ENCODE assay signal across 24 cellular contexts in the genomic region with DNA sequence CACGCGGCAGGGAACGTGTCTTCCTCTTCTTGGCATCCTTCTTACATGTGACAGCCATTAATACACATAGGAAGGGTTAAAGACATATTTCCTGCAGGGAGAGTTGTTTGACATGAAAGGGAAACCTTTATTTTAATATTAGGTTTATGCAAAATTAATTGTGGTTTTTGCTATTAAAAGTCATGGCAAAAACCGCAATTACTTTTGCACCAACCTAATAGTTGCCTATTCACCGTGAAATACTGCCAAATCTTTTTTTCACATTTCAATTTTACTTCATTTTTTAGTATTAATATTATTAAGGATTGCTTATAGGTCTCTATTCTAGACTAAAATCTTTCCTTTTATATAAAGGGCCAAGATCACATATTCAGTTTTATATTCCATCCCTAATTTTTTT.
DNase-seq lines count a peak whose midpoint lies in the region; ATAC-seq and TF ChIP-seq lines count a peak whose summit lies in the region.
"Had no signal": no experiment of that assay in that cellular context is flagged by ENCODE, and none has a peak within 500 bp of the region (broad histone marks: within the 10 kb centered on the region; RNA-seq: fewer than 3 reads in every experiment).

No MANE protein-coding gene starts in this region.

- TF ChIP-seq POLR2A in IMR-90 (IDR thresholded peaks at IDR 0.05; ENCODE audit: low read depth, low read length) = no peak
- no peak for TF ChIP-seq POLR2A in transverse colon (IDR thresholded peaks at IDR 0.05)

- TF ChIP-seq CTCF in IMR-90 (conservative IDR thresholded peaks at IDR 0.05; ENCODE audit: low read depth, low read length) (no peak), transverse colon (IDR thresholded peaks at IDR 0.05) (no peak)

- no peak for TF ChIP-seq EP300 in transverse colon (IDR thresholded peaks at IDR 0.05; ENCODE audit: low read depth)

- H4K8ac ChIP-seq in IMR-90 (ENCODE audit: low read depth in 2 of 2, low read length in 2 of 2) = no peak overlapping the region
- H4K8ac ChIP-seq in mesendoderm (ENCODE audit: low read depth, low read length) = no peak overlapping the region

- H2BK15ac ChIP-seq in IMR-90 (ENCODE audit: low read depth, low read length) (no peak overlapping the region), mesendoderm (replicated peaks; ENCODE audit: low read depth) (no peak overlapping the region)

- H2BK5ac ChIP-seq in IMR-90 (ENCODE audit: low read depth, low read length, poor library complexity, severe bottlenecking) = no peak overlapping the region
- no peak overlapping the region for H2BK5ac ChIP-seq in mesendoderm (ENCODE audit: low read length)

- H3K27ac ChIP-seq in IMR-90 (ENCODE audit: insufficient read depth, low read length) (no peak overlapping the region), mucosa of rectum (ENCODE audit: low read depth in 2 of 2, low read length in 2 of 2) (no peak overlapping the region), transverse colon (peak overlapping the region in 3 of 4 donors; percentile 46 to 61 (median 52)), mesendoderm (ENCODE audit: low read depth, low read length) (no peak overlapping the region)
- H3K27ac ChIP-seq: BLaER1 had no signal

- H4K5ac ChIP-seq in IMR-90 (ENCODE audit: low read depth, low read length) (no peak overlapping the region), mesendoderm (ENCODE audit: low read length) (no peak overlapping the region)

- no peaks in the 10 kb centered on the region for H3K4me1 ChIP-seq in IMR-90 (ENCODE audit: control insufficient read depth, insufficient read depth, low read length)
- peaks cover 9 to 25% of the 10 kb centered on the region in 2 donors for H3K4me1 ChIP-seq in mucosa of rectum (ENCODE audit: control insufficient read depth in 2 of 2, insufficient read depth in 2 of 2, low read length in 2 of 2)
- peaks cover 4 to 41% (median 22%) of the 10 kb centered on the region in 4 donors for H3K4me1 ChIP-seq in transverse colon
- no peaks in the 10 kb centered on the region for H3K4me1 ChIP-seq in mesendoderm (ENCODE audit: control insufficient read depth, low read depth, low read length)
- H3K4me1 ChIP-seq: BE2C, BLaER1 had no signal

- ATAC-seq in IMR-90 (ENCODE audit: low read depth) = no peak
- ATAC-seq: GM12878 had no signal

- 0 out of 2 replicates have a peak, but pooled peaks cover 2% of the 10 kb centered on the region for H3K9me1 ChIP-seq in IMR-90 (ENCODE audit: insufficient read depth, low read length)

- H2AK5ac ChIP-seq in IMR-90 (ENCODE audit: low read depth, low read length) = no peak overlapping the region
- no peak overlapping the region for H2AK5ac ChIP-seq in mesendoderm (ENCODE audit: low read length)

- H3K4ac ChIP-seq in IMR-90 (ENCODE audit: low read depth, low read length) = no peak overlapping the region
- no peak overlapping the region for H3K4ac ChIP-seq in mesendoderm (ENCODE audit: low read depth, low read length)

- H3K18ac ChIP-seq in IMR-90 (ENCODE audit: low read depth, low read length) (no peak overlapping the region), mesendoderm (ENCODE audit: low read length) (no peak overlapping the region)

- no CpG with 5 or more reads among the region's 5 CpGs for WGBS in IMR-90 (ENCODE audit: extremely low coverage in 2 of 2, insufficient read length in 1 of 2), 2 experiments
- WGBS in transverse colon (ENCODE audit: low coverage in 1 of 2), 2 donors = 36 to 44% methylated on average over 3 to 5 of the region's 5 CpGs
- 100% methylated on average over 1 of the region's 5 CpGs for WGBS in mesendoderm (ENCODE audit: extremely low coverage, insufficient coverage, low lambda C conversion rate)

- BruUV-seq in IMR-90 (replicated peaks; lab: Mats Ljungman, UMichigan) = no TSS peak

- CTCF ChIA-PET in HEK293T (lab: Yijun Ruan, JAX) = no interaction called here
- CTCF ChIA-PET in IMR-90 (lab: Yijun Ruan, JAX) = interaction anchor here (1.0 kb wide), 1 partner anchor 104 kb away, joined by 3 read pairs; no protein-coding TSS in a partner anchor

- H3K4me2 ChIP-seq in IMR-90 (ENCODE audit: low read depth, low read length) (no peak overlapping the region), mesendoderm (ENCODE audit: low read length) (no peak overlapping the region)
- H3K4me2 ChIP-seq: BLaER1 had no signal

- H3K56ac ChIP-seq in IMR-90 (ENCODE audit: extremely low read depth, insufficient read depth, low read length) = no peak overlapping the region
- no peak overlapping the region for H3K56ac ChIP-seq in mesendoderm (ENCODE audit: low read length)

- H3K79me2 ChIP-seq in mesendoderm (ENCODE audit: control insufficient read depth, insufficient read depth, low read length) = no peaks in the 10 kb centered on the region

- intact Hi-C loops in IMR-90 (cut with micrococcal nuclease) = loop anchor here (5.0 kb wide), 1 partner anchor 201 kb away; no protein-coding TSS in a partner anchor
- intact Hi-C loops in transverse colon (cut with DNase I; ENCODE audit: low total_unique reads) = no loop called here

- H3K4me3 ChIP-seq in IMR-90 (ENCODE audit: insufficient read depth, low read depth, low read length) = no peak overlapping the region
- H3K4me3 ChIP-seq in mucosa of rectum (ENCODE audit: low read length in 2 of 2) = peak overlapping the region; percentile 27 to 41
- H3K4me3 ChIP-seq in transverse colon = peak overlapping the region in 1 of 4 donors; percentile 19
- H3K4me3 ChIP-seq in mesendoderm (ENCODE audit: low read length) = no peak overlapping the region
- H3K4me3 ChIP-seq: BLaER1, GM12878 had no signal

- H2BK20ac ChIP-seq in IMR-90 (ENCODE audit: low read depth, low read length) = 0 out of 2 replicates have a peak overlapping the region, but pooled peaks have one; percentile 14

- POLR2A ChIA-PET in HEK293T (lab: Yijun Ruan, JAX) (no interaction called here), IMR-90 (lab: Charles Lee; ENCODE audit: unreplicated experiment) (no interaction called here)

- no peak overlapping the region for H4K91ac ChIP-seq in IMR-90 (ENCODE audit: insufficient read depth, low read depth, low read length)

- H3K9me3 ChIP-seq in IMR-90 (ENCODE audit: control insufficient read depth, insufficient read depth, low read length) (no peaks in the 10 kb centered on the region), mucosa of rectum (ENCODE audit: control insufficient read depth in 2 of 2, low read length in 2 of 2) (no peaks in the 10 kb centered on the region), transverse colon (no peaks in the 10 kb centered on the region)
- H3K9me3 ChIP-seq: BE2C, BLaER1 had no signal

- no peak overlapping the region for H3K14ac ChIP-seq in IMR-90 (replicated peaks; ENCODE audit: low read depth, low read length)

- dilution Hi-C loops in IMR-90 (cut with HindIII; ENCODE audit: low sequenced_read_pairs, unreplicated experiment) = no loop called here

- no peak overlapping the region for H3K9ac ChIP-seq in IMR-90 (ENCODE audit: low read depth, low read length)
- no peak overlapping the region for H3K9ac ChIP-seq in mucosa of rectum (ENCODE audit: low read depth in 1 of 2, low read length in 2 of 2)
- no peak overlapping the region for H3K9ac ChIP-seq in mesendoderm (ENCODE audit: low read length)
- H3K9ac ChIP-seq: BLaER1 had no signal

- no peaks in the 10 kb centered on the region for H3K36me3 ChIP-seq in IMR-90 (ENCODE audit: control insufficient read depth, insufficient read depth, low read length)
- no peaks in the 10 kb centered on the region for H3K36me3 ChIP-seq in mucosa of rectum (ENCODE audit: control insufficient read depth in 2 of 2, insufficient read depth in 2 of 2, low read length in 2 of 2)
- H3K36me3 ChIP-seq in transverse colon = no peaks in the 10 kb centered on the region
- no peaks in the 10 kb centered on the region for H3K36me3 ChIP-seq in mesendoderm (ENCODE audit: control insufficient read depth, insufficient read depth, low read length)
- H3K36me3 ChIP-seq: BE2C, BLaER1 had no signal

- H4K20me1 ChIP-seq in IMR-90 (ENCODE audit: insufficient read depth, low read length) = no peaks in the 10 kb centered on the region
- H4K20me1 ChIP-seq: BLaER1 had no signal

- H3K27me3 ChIP-seq in IMR-90 (ENCODE audit: control insufficient read depth, insufficient read depth, low read length) (peaks cover 4% of the 10 kb centered on the region; the same call in 1 of the 2 replicates), mucosa of rectum (ENCODE audit: control insufficient read depth in 2 of 2, insufficient read depth in 2 of 2, low read length in 2 of 2) (no peaks in the 10 kb centered on the region), transverse colon (no peaks in the 10 kb centered on the region), mesendoderm (ENCODE audit: insufficient read depth, low read length, poor library complexity) (no peaks in the 10 kb centered on the region)
- H3K27me3 ChIP-seq: BLaER1 had no signal

- no peak for TF ChIP-seq RAD21 in IMR-90 (IDR thresholded peaks at IDR 0.05; ENCODE audit: low read length)

- H2BK120ac ChIP-seq in IMR-90 (ENCODE audit: low read depth, low read length) = no peak overlapping the region
- no peak overlapping the region for H2BK120ac ChIP-seq in mesendoderm (ENCODE audit: low read depth, low read length)

- H2AK9ac ChIP-seq in IMR-90 (replicated peaks; ENCODE audit: low read depth, low read length, poor library complexity) = no peak overlapping the region

- H2AFZ ChIP-seq in IMR-90 (replicated peaks; ENCODE audit: low read length, poor library complexity) = no peak overlapping the region

- H3K23ac ChIP-seq in IMR-90 (ENCODE audit: low read depth, low read length) (no peak overlapping the region), mesendoderm (ENCODE audit: low read length) (no peak overlapping the region)

- DNase-seq in HEK293T (ENCODE audit: extremely low spot score) (no peak), IMR-90 (no peak), transverse colon (no peak), SHP77 treated with DMSO at 0.1 percent for 48 hours (lab: John Stamatoyannopoulos, UW) (no peak), mesendoderm (no peak)
- no peak for DNase-seq in activated CD4-positive, CD25-positive, alpha-beta regulatory T cell (lab: John Stamatoyannopoulos, UW)
- DNase-seq: 8988T; ACHN; BE2C; C1 segment of cervical spinal cord; CD4-positive, alpha-beta memory T cell; CD4-positive, CD25-positive, alpha-beta regulatory T cell; CD8-positive, alpha-beta memory T cell; COR-L47; DMS 273 treated with DMSO at 0.1 percent for 48 hours; DMS153; DMS53; DMS79; DND-41; EL; GDM1 had no signal

- H3K79me1 ChIP-seq in IMR-90 (ENCODE audit: low read depth in 1 of 2, low read length in 2 of 2) (no peaks in the 10 kb centered on the region), mesendoderm (ENCODE audit: low read length) (no peaks in the 10 kb centered on the region)

- in situ Hi-C loops in IMR-90 (cut with MboI; ENCODE audit: low sequenced_read_pairs) (no loop called here), transverse colon (cut with MboI; ENCODE audit: low pct_ligation_motif_present in 1 of 4, low pct_unique_long_range_greater_than_20kb in 1 of 4, low sequenced_read_pairs in 3 of 4) (no loop called here)

TF ChIP-seq in HEK293T, 16 proteins besides CTCF, POLR2A, EP300 and RAD21 (continues in another document):
- TF ChIP-seq LEF1 (IDR thresholded peaks at IDR 0.05; ENCODE audit: borderline replicate concordance) = no peak
- TF ChIP-seq ELF4 (IDR thresholded peaks at IDR 0.05) = peak; percentile 94

TF ChIP-seq in IMR-90, 13 proteins besides CTCF, POLR2A, EP300 and RAD21 (continues in another document):
- TF ChIP-seq MXI1 (IDR thresholded peaks at IDR 0.05; ENCODE audit: borderline replicate concordance, low read depth, low read length) (no peak), BHLHE40 (IDR thresholded peaks at IDR 0.05; ENCODE audit: low read depth, low read length) (no peak), CEBPB (IDR thresholded peaks at IDR 0.05; ENCODE audit: low read depth, low read length) (no peak)

Comparison
In these comparisons a context has a peak if more than half of its experiments do, and no peak if none do; other contexts are left out.
1. H3K27ac ChIP-seq: peak in transverse colon (3 of 4); none in IMR-90 (single experiment), mucosa of rectum (0 of 2) and mesendoderm (single experiment).
2. H3K4me3 ChIP-seq: peak in mucosa of rectum (2 of 2); none in IMR-90 (single experiment) and mesendoderm (single experiment).